Comparison of ENCODE assay signal across 22 cellular contexts in genomic region chr5:65065112-65065511, GRCh38.
"Had no signal": no experiment of that assay in that cellular context is flagged by ENCODE, and none has a peak within 500 bp of the region (broad histone marks: within the 10 kb centered on the region; RNA-seq: fewer than 3 reads in every experiment).

No MANE protein-coding gene starts in this region.

- ATAC-seq: activated CD4-positive, CD25-positive, alpha-beta regulatory T cell treated with anti-CD3 and anti-CD28 coated beads, Interleukin-2, amount 50 U/mL, for 24 hours; activated CD8-positive, alpha-beta memory T cell treated with anti-CD3 and anti-CD28 coated beads, Interleukin-2, amount 10 ng/mL, durations not matched to agents 7 days and 5 days; T-cell had no signal

- H3K4me3 Mint-ChIP-seq: activated CD8-positive, alpha-beta memory T cell treated with anti-CD3 and anti-CD28 coated beads, Interleukin-2, amount 10 ng/mL, durations not matched to agents 7 days and 5 days; activated naive CD8-positive, alpha-beta T cell; activated T-cell treated with anti-CD3 and anti-CD28 coated beads, Interleukin-2, amount 50 U/mL, for 24 hours; activated T-helper 1 cell treated with anti-CD3 and anti-CD28 coated beads, Interleukin-12 subunit alpha, Interleukin-12 subunit beta, Interleukin-2, Interleukin-4 antibody, amounts not matched to agents 30 ng/mL and 10 ng/mL and 1 ng/mL, durations not matched to agents 14 hours and 24 hours and 36 hours; brain; central memory CD8-positive, alpha-beta T cell; T-cell had no signal

- H3K9me3 Mint-ChIP-seq: activated T-cell treated with anti-CD3 and anti-CD28 coated beads, Interleukin-2, amount 50 U/mL, for 24 hours; activated T-helper 1 cell treated with anti-CD3 and anti-CD28 coated beads, Interleukin-12 subunit alpha, Interleukin-12 subunit beta, Interleukin-2, Interleukin-4 antibody, amounts not matched to agents 30 ng/mL and 10 ng/mL and 1 ng/mL, durations not matched to agents 14 hours and 24 hours and 36 hours; central memory CD8-positive, alpha-beta T cell; T-cell had no signal

- DNase-seq: activated CD4-positive, alpha-beta T cell treated with anti-CD3 and anti-CD28 coated beads for 4 hours; activated CD4-positive, alpha-beta T cell treated with anti-CD3 and anti-CD28 coated beads, Interleukin-2, amount 50 U/mL, for 48 hours; activated CD8-positive, alpha-beta memory T cell treated with anti-CD3 and anti-CD28 coated beads, Interleukin-2, amount 10 ng/mL, durations not matched to agents 7 days and 5 days; activated effector memory CD4-positive, alpha-beta T cell treated with Interleukin-2 at 50 U/mL for 16 hours; activated naive CD4-positive, alpha-beta T cell; activated T-cell treated with anti-CD3 and anti-CD28 coated beads, Interleukin-2, amount 50 U/mL, for 24 hours; amygdala; KBM-7; NCI-H1105 treated with DMSO at 0.1 percent for 48 hours; NCI-H1436 treated with DMSO at 0.1 percent for 48 hours; NCI-H187; NCI-H2081; NCI-H510A treated with DMSO at 0.1 percent for 48 hours; SIG-M5; T-cell; T-helper 2 cell; WERI-Rb-1 had no signal

- H3K36me3 ChIP-seq: WERI-Rb-1 had no signal

- H3K27me3 Mint-ChIP-seq: activated T-cell treated with anti-CD3 and anti-CD28 coated beads, Interleukin-2, amount 50 U/mL, for 24 hours had no signal

- H3K27ac ChIP-seq: WERI-Rb-1 had no signal

- H3K27ac Mint-ChIP-seq: activated CD8-positive, alpha-beta memory T cell treated with anti-CD3 and anti-CD28 coated beads, Interleukin-2, amount 10 ng/mL, durations not matched to agents 7 days and 5 days; activated naive CD8-positive, alpha-beta T cell; activated T-cell treated with anti-CD3 and anti-CD28 coated beads, Interleukin-2, amount 50 U/mL, for 24 hours; activated T-helper 1 cell treated with anti-CD3 and anti-CD28 coated beads, Interleukin-12 subunit alpha, Interleukin-12 subunit beta, Interleukin-2, Interleukin-4 antibody, amounts not matched to agents 30 ng/mL and 10 ng/mL and 1 ng/mL, durations not matched to agents 14 hours and 24 hours and 36 hours; T-cell had no signal

- H3K36me3 Mint-ChIP-seq: activated CD8-positive, alpha-beta memory T cell treated with anti-CD3 and anti-CD28 coated beads, Interleukin-2, amount 10 ng/mL, durations not matched to agents 7 days and 5 days; activated naive CD8-positive, alpha-beta T cell; brain; T-cell had no signal

- H3K4me1 Mint-ChIP-seq: activated CD8-positive, alpha-beta memory T cell treated with anti-CD3 and anti-CD28 coated beads, Interleukin-2, amount 10 ng/mL, durations not matched to agents 7 days and 5 days; central memory CD8-positive, alpha-beta T cell; T-cell had no signal
